ENCODE assay signal across 15 cellular contexts in genomic region chr6:53465732-53466131, GRCh38.
DNase-seq lines count a peak whose midpoint lies in the region; ATAC-seq and TF ChIP-seq lines count a peak whose summit lies in the region.
"Had no signal": no experiment of that assay in that cellular context is flagged by ENCODE, and none has a peak within 500 bp of the region (broad histone marks: within the 10 kb centered on the region; RNA-seq: fewer than 3 reads in every experiment).

No MANE protein-coding gene starts in this region.

- H3K27ac Mint-ChIP-seq in activated B cell treated with CpG ODN at 0.5 μM for 24 hours = peak overlapping the region; percentile 73
- no peak overlapping the region for H3K27ac Mint-ChIP-seq in CD4-positive, alpha-beta T cell
- H3K27ac Mint-ChIP-seq: brain had no signal

- H3K4me2 ChIP-seq in hepatocyte = peak overlapping the region; percentile 6

- H3K27me3 ChIP-seq in hepatocyte (no peaks in the 10 kb centered on the region), subcutaneous abdominal adipose tissue (ENCODE audit: control insufficient read depth in 5 of 5, insufficient read depth in 4 of 5, low read length in 5 of 5) (no peaks in the 10 kb centered on the region)
- H3K27me3 ChIP-seq in CD4-positive, alpha-beta T cell (ENCODE audit: control insufficient read depth, insufficient read depth, low read length) = no peaks in the 10 kb centered on the region

- H2AFZ ChIP-seq in hepatocyte = no peak overlapping the region

- POLR2A ChIA-PET in activated B cell treated with CpG ODN at 0.5 μM for 24 hours (lab: Charles Lee) = no interaction called here
- POLR2A ChIA-PET in CD4-positive, alpha-beta T cell (lab: Charles Lee) = no interaction called here

- H3K9me3 ChIP-seq in hepatocyte (ENCODE audit: low read depth) = no peaks in the 10 kb centered on the region
- no peaks in the 10 kb centered on the region for H3K9me3 ChIP-seq in subcutaneous abdominal adipose tissue (ENCODE audit: control insufficient read depth in 5 of 5, low read length in 5 of 5)
- no peaks in the 10 kb centered on the region for H3K9me3 ChIP-seq in CD4-positive, alpha-beta T cell (ENCODE audit: control insufficient read depth, low read length)

- TF ChIP-seq CTCF in activated B cell treated with CpG ODN at 0.5 μM for 24 hours (IDR thresholded peaks at IDR 0.05) (no peak), hepatocyte (IDR thresholded peaks at IDR 0.05; ENCODE audit: poor library complexity) (no peak)
- no peak for TF ChIP-seq CTCF in CD4-positive, alpha-beta T cell (IDR thresholded peaks at IDR 0.05)

- peaks cover 62% of the 10 kb centered on the region for H3K4me1 Mint-ChIP-seq in activated B cell treated with CpG ODN at 0.5 μM for 24 hours
- H3K4me1 Mint-ChIP-seq in CD4-positive, alpha-beta T cell (ENCODE audit: low read depth) = peaks cover 7% of the 10 kb centered on the region
- H3K4me1 Mint-ChIP-seq: brain had no signal

- no peak overlapping the region for H3K9ac ChIP-seq in subcutaneous abdominal adipose tissue (ENCODE audit: low read length in 5 of 5)

- H3K27me3 Mint-ChIP-seq in activated B cell treated with CpG ODN at 0.5 μM for 24 hours = no peaks in the 10 kb centered on the region
- H3K27me3 Mint-ChIP-seq in CD4-positive, alpha-beta T cell = no peaks in the 10 kb centered on the region

- peak overlapping the region; percentile 74 for H3K27ac ChIP-seq in hepatocyte
- H3K27ac ChIP-seq in subcutaneous abdominal adipose tissue (ENCODE audit: low read depth, low read length) = peak overlapping the region; percentile 94
- no peak overlapping the region for H3K27ac ChIP-seq in CD4-positive, alpha-beta T cell (ENCODE audit: low read depth, low read length)
- H3K27ac ChIP-seq: HL-60, SK-N-MC had no signal

- H4K20me1 ChIP-seq in hepatocyte (ENCODE audit: insufficient read depth, poor library complexity, severe bottlenecking) = no peaks in the 10 kb centered on the region

- CTCF ChIA-PET in activated B cell treated with CpG ODN at 0.5 μM for 24 hours (lab: Charles Lee) = no interaction called here
- CTCF ChIA-PET in CD4-positive, alpha-beta T cell (lab: Charles Lee) = no interaction called here

- DNase-seq in HuH-7.5 (ENCODE audit: low spot score) = peak; percentile 20
- no peak for DNase-seq in activated B cell treated with CpG ODN at 0.5 μM for 24 hours
- peak; percentile 62 for DNase-seq in hepatocyte (ENCODE audit: low spot score)
- no peak for DNase-seq in NCI-H1417 treated with DMSO at 0.1 percent for 48 hours (lab: John Stamatoyannopoulos, UW)
- no peak for DNase-seq in activated CD8-positive, alpha-beta memory T cell treated with anti-CD3 and anti-CD28 coated beads, Interleukin-2, amount 50 U/mL, for 48 hours
- DNase-seq in CD4-positive, alpha-beta T cell = no peak
- DNase-seq: activated CD4-positive, CD25-positive, alpha-beta regulatory T cell treated with anti-CD3 and anti-CD28 coated beads, Interleukin-2, amount 50 U/mL, for 72 hours; activated T-cell treated with anti-CD3 and anti-CD28 coated beads, Interleukin-2, amount 50 U/mL, for 4 hours; NCI-H1105; NCI-H524 treated with DMSO at 0.1 percent for 48 hours had no signal

- no peak for ATAC-seq in activated B cell treated with CpG ODN at 0.5 μM for 24 hours (ENCODE audit: low read depth)
- ATAC-seq in GM21515 (IDR thresholded peaks at IDR 0.05; ENCODE audit: unreplicated experiment) = no peak
- ATAC-seq in CD4-positive, alpha-beta T cell (ENCODE audit: poor library complexity) = no peak
- ATAC-seq: activated T-cell treated with anti-CD3 and anti-CD28 coated beads, Interleukin-2, amount 50 U/mL, for 4 hours had no signal

- WGBS in hepatocyte (ENCODE audit: low lambda C conversion rate, missing lambda C conversion rate) = 54% methylated on average over 5 of the region's 5 CpGs

- peaks cover 2% of the 10 kb centered on the region for H3K36me3 Mint-ChIP-seq in activated B cell treated with CpG ODN at 0.5 μM for 24 hours (ENCODE audit: low read depth)
- H3K36me3 Mint-ChIP-seq in CD4-positive, alpha-beta T cell (ENCODE audit: low read depth) = no peaks in the 10 kb centered on the region
- H3K36me3 Mint-ChIP-seq: brain had no signal

- H3K4me3 ChIP-seq in hepatocyte (no peak overlapping the region), subcutaneous abdominal adipose tissue (ENCODE audit: low read depth in 1 of 5, low read length in 5 of 5) (peak overlapping the region in 1 of 5 donors; percentile 6)
- H3K4me3 ChIP-seq: SK-N-MC had no signal

- no peaks in the 10 kb centered on the region for H3K9me2 ChIP-seq in hepatocyte (replicated peaks; ENCODE audit: insufficient read depth)

- H3K36me3 ChIP-seq in hepatocyte (replicated peaks; ENCODE audit: insufficient read depth, low read depth) = no peaks in the 10 kb centered on the region
- no peaks in the 10 kb centered on the region for H3K36me3 ChIP-seq in subcutaneous abdominal adipose tissue (ENCODE audit: control insufficient read depth in 5 of 5, insufficient read depth in 5 of 5, low read length in 5 of 5)

- no peak overlapping the region for H3K4me3 Mint-ChIP-seq in activated B cell treated with CpG ODN at 0.5 μM for 24 hours
- H3K4me3 Mint-ChIP-seq in CD4-positive, alpha-beta T cell = no peak overlapping the region
- H3K4me3 Mint-ChIP-seq: activated T-cell treated with anti-CD3 and anti-CD28 coated beads, Interleukin-2, amount 50 U/mL, for 4 hours; brain had no signal

- intact Hi-C loops in activated B cell treated with CpG ODN at 0.5 μM for 24 hours (cut with micrococcal nuclease) = no loop called here
- intact Hi-C loops in CD4-positive, alpha-beta T cell (cut with DNase I, micrococcal nuclease) = no loop called here

- peaks cover 4% of the 10 kb centered on the region for H3K9me3 Mint-ChIP-seq in activated B cell treated with CpG ODN at 0.5 μM for 24 hours
- H3K9me3 Mint-ChIP-seq in CD4-positive, alpha-beta T cell = no peaks in the 10 kb centered on the region
- H3K9me3 Mint-ChIP-seq: activated T-cell treated with anti-CD3 and anti-CD28 coated beads, Interleukin-2, amount 50 U/mL, for 4 hours; brain had no signal

- H3K79me2 ChIP-seq in hepatocyte = no peaks in the 10 kb centered on the region

- H3K4me1 ChIP-seq in hepatocyte (ENCODE audit: insufficient read depth) (no peaks in the 10 kb centered on the region), subcutaneous abdominal adipose tissue (ENCODE audit: control insufficient read depth in 5 of 5, insufficient read depth in 5 of 5, low read length in 5 of 5) (peaks cover 4 to 39% (median 38%) of the 10 kb centered on the region in 5 donors)

Comparison
In these comparisons a context has a peak if more than half of its experiments do, and no peak if none do; other contexts are left out.
1. DNase-seq: peak in HuH-7.5 (single experiment) and hepatocyte (single experiment); none in activated B cell treated with CpG ODN at 0.5 μM for 24 hours (single experiment), NCI-H1417 treated with DMSO at 0.1 percent for 48 hours (single experiment), activated CD8-positive, alpha-beta memory T cell treated with anti-CD3 and anti-CD28 coated beads, Interleukin-2, amount 50 U/mL, for 48 hours (single experiment) and CD4-positive, alpha-beta T cell (0 of 10).